Comparison of ENCODE assay signal across 31 cellular contexts in genomic region chr19:33513424-33513823, GRCh38.
"Had no signal": no experiment of that assay in that cellular context is flagged by ENCODE, and none has a peak within 500 bp of the region (broad histone marks: within the 10 kb centered on the region; RNA-seq: fewer than 3 reads in every experiment).

No MANE protein-coding gene starts in this region.

- H3K27ac Mint-ChIP-seq: activated B cell treated with CpG ODN at 0.5 μM for 24 hours; activated CD4-positive, alpha-beta memory T cell treated with anti-CD3 and anti-CD28 coated beads, Interleukin-2, amount 10 ng/mL, durations not matched to agents 7 days and 5 days; activated CD8-positive, alpha-beta memory T cell treated with anti-CD3 and anti-CD28 coated beads, Interleukin-2, amount 10 ng/mL, durations not matched to agents 7 days and 5 days; activated naive CD8-positive, alpha-beta T cell treated with anti-CD3 and anti-CD28 coated beads for 36 hours; brain; T-cell had no signal

- ATAC-seq: activated CD8-positive, alpha-beta memory T cell treated with anti-CD3 and anti-CD28 coated beads, Interleukin-2, amount 10 ng/mL, durations not matched to agents 7 days and 5 days; PC-3; SK-N-SH treated with all-trans-retinoic acid at 6 μM for 48 hours; T-cell had no signal

- H3K9ac ChIP-seq: KMS-11 had no signal

- H3K4me2 ChIP-seq: KMS-11 had no signal

- H3K36me3 Mint-ChIP-seq: activated CD8-positive, alpha-beta memory T cell treated with anti-CD3 and anti-CD28 coated beads, Interleukin-2, amount 10 ng/mL, durations not matched to agents 7 days and 5 days; activated naive CD8-positive, alpha-beta T cell treated with anti-CD3 and anti-CD28 coated beads for 36 hours; brain had no signal

- H3K4me1 Mint-ChIP-seq: activated B cell treated with CpG ODN at 0.5 μM for 24 hours, brain had no signal

- H3K4me3 ChIP-seq: Peyer's patch had no signal

- H3K4me3 Mint-ChIP-seq: activated B cell treated with CpG ODN at 0.5 μM for 24 hours; activated CD4-positive, alpha-beta memory T cell treated with anti-CD3 and anti-CD28 coated beads, Interleukin-2, amount 10 ng/mL, durations not matched to agents 7 days and 5 days; activated CD8-positive, alpha-beta memory T cell treated with anti-CD3 and anti-CD28 coated beads, Interleukin-2, amount 10 ng/mL, durations not matched to agents 7 days and 5 days; activated naive CD8-positive, alpha-beta T cell treated with anti-CD3 and anti-CD28 coated beads for 36 hours; brain; T-cell had no signal

- H3K27me3 ChIP-seq: Peyer's patch had no signal

- H3K27ac ChIP-seq: KMS-11, Peyer's patch, VCaP had no signal

- H3K9me3 Mint-ChIP-seq: activated B cell treated with CpG ODN at 0.5 μM for 24 hours; activated CD4-positive, alpha-beta memory T cell treated with anti-CD3 and anti-CD28 coated beads, Interleukin-2, amount 10 ng/mL, durations not matched to agents 7 days and 5 days; activated naive CD8-positive, alpha-beta T cell treated with anti-CD3 and anti-CD28 coated beads for 36 hours; brain; T-cell had no signal

- DNase-seq: activated B cell treated with CpG ODN at 0.5 μM for 24 hours; activated CD4-positive, alpha-beta memory T cell treated with anti-CD3 and anti-CD28 coated beads, Interleukin-2, amount 10 ng/mL, durations not matched to agents 7 days and 5 days; activated CD4-positive, alpha-beta T cell treated with anti-CD3 and anti-CD28 coated beads for 4 hours; activated CD4-positive, CD25-positive, alpha-beta regulatory T cell treated with anti-CD3 and anti-CD28 coated beads, Interleukin-2, amount 50 U/mL, for 72 hours; activated CD8-positive, alpha-beta memory T cell treated with anti-CD3 and anti-CD28 coated beads for 24 hours; activated CD8-positive, alpha-beta memory T cell treated with anti-CD3 and anti-CD28 coated beads, Interleukin-2, amount 10 ng/mL, durations not matched to agents 7 days and 5 days; activated CD8-positive, alpha-beta memory T cell treated with anti-CD3 and anti-CD28 coated beads, Interleukin-2, amount 50 U/mL, for 48 hours; activated effector memory CD4-positive, alpha-beta T cell treated with anti-CD3 and anti-CD28 coated beads, Interleukin-2, amount 50 U/mL, for 16 hours; activated naive CD4-positive, alpha-beta T cell; activated naive CD4-positive, alpha-beta T cell treated with anti-CD3 and anti-CD28 coated beads, Interleukin-2, amount 50 U/mL, for 16 hours; activated naive CD8-positive, alpha-beta T cell treated with anti-CD3 and anti-CD28 coated beads for 36 hours; activated T-cell treated with anti-CD3 and anti-CD28 coated beads, Interleukin-2, amount 50 U/mL, for 48 hours; caudate nucleus; NCI-H1092 treated with DMSO at 0.1 percent for 48 hours; NCI-H1417; NCI-H146; NCI-H187 treated with DMSO at 0.1 percent for 48 hours; NCI-H2081; NCI-H345; NCI-H524 treated with DMSO at 0.1 percent for 48 hours; PC-3; Peyer's patch; RPMI8226; SIG-M5; T-cell; T-helper 2 cell; T-helper 9 cell had no signal

- H3K9me3 ChIP-seq: Peyer's patch had no signal

- H3K27me3 Mint-ChIP-seq: activated B cell treated with CpG ODN at 0.5 μM for 24 hours; activated CD4-positive, alpha-beta memory T cell treated with anti-CD3 and anti-CD28 coated beads, Interleukin-2, amount 10 ng/mL, durations not matched to agents 7 days and 5 days; activated CD8-positive, alpha-beta memory T cell treated with anti-CD3 and anti-CD28 coated beads, Interleukin-2, amount 10 ng/mL, durations not matched to agents 7 days and 5 days; activated naive CD8-positive, alpha-beta T cell treated with anti-CD3 and anti-CD28 coated beads for 36 hours; brain; T-cell had no signal
